Comparison of ENCODE assay signal across 1 cellular context in the genomic region with DNA sequence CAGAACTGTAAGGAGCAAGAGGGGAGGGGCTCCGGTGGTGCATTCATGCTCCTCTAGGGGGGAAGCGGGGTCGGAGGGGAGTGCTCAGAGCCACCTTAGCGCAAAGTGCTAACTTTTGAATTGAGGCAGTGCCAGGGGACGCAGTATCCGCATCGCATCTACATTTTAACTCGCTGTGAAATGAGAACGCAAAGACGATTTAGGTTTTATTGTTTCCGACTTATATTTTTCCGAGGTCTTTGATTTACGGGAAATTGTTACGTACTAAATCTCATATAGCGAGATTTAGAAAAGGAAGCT.
TF ChIP-seq lines count a peak whose summit lies in the region.

No MANE protein-coding gene starts in this region.

TF ChIP-seq in K562, 482 proteins besides CTCF, POLR2A, EP300 and RAD21 (continued from another document):
- TF ChIP-seq, protein P1, sequence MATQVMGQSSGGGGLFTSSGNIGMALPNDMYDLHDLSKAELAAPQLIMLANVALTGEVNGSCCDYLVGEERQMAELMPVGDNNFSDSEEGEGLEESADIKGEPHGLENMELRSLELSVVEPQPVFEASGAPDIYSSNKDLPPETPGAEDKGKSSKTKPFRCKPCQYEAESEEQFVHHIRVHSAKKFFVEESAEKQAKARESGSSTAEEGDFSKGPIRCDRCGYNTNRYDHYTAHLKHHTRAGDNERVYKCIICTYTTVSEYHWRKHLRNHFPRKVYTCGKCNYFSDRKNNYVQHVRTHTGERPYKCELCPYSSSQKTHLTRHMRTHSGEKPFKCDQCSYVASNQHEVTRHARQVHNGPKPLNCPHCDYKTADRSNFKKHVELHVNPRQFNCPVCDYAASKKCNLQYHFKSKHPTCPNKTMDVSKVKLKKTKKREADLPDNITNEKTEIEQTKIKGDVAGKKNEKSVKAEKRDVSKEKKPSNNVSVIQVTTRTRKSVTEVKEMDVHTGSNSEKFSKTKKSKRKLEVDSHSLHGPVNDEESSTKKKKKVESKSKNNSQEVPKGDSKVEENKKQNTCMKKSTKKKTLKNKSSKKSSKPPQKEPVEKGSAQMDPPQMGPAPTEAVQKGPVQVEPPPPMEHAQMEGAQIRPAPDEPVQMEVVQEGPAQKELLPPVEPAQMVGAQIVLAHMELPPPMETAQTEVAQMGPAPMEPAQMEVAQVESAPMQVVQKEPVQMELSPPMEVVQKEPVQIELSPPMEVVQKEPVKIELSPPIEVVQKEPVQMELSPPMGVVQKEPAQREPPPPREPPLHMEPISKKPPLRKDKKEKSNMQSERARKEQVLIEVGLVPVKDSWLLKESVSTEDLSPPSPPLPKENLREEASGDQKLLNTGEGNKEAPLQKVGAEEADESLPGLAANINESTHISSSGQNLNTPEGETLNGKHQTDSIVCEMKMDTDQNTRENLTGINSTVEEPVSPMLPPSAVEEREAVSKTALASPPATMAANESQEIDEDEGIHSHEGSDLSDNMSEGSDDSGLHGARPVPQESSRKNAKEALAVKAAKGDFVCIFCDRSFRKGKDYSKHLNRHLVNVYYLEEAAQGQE (CRISPR knock-in tag; IDR thresholded peaks at IDR 0.05; ENCODE audit: low read depth) = no peak
- TF ChIP-seq ZNF146 (CRISPR knock-in tag; IDR thresholded peaks at IDR 0.05; ENCODE audit: unreplicated experiment) (no peak), C11orf30 (IDR thresholded peaks at IDR 0.05; ENCODE audit: low read depth) (no peak), ZNF197 (CRISPR knock-in tag; IDR thresholded peaks at IDR 0.05; ENCODE audit: low read depth) (no peak), TRIM28 (IDR thresholded peaks at IDR 0.05) (no peak), DIDO1 (tag; IDR thresholded peaks at IDR 0.05; ENCODE audit: low read depth) (no peak), IFI16 (CRISPR knock-in tag; IDR thresholded peaks at IDR 0.05) (no peak), KLF6 (CRISPR knock-in tag; IDR thresholded peaks at IDR 0.05; ENCODE audit: borderline replicate concordance) (no peak), ZNF589 (CRISPR knock-in tag; IDR thresholded peaks at IDR 0.05; ENCODE audit: low read depth) (peak; percentile 18; the same call in 1 of the 2 replicates), ZNF436 (CRISPR knock-in tag; IDR thresholded peaks at IDR 0.05) (no peak)
- TF ChIP-seq, protein P2, sequence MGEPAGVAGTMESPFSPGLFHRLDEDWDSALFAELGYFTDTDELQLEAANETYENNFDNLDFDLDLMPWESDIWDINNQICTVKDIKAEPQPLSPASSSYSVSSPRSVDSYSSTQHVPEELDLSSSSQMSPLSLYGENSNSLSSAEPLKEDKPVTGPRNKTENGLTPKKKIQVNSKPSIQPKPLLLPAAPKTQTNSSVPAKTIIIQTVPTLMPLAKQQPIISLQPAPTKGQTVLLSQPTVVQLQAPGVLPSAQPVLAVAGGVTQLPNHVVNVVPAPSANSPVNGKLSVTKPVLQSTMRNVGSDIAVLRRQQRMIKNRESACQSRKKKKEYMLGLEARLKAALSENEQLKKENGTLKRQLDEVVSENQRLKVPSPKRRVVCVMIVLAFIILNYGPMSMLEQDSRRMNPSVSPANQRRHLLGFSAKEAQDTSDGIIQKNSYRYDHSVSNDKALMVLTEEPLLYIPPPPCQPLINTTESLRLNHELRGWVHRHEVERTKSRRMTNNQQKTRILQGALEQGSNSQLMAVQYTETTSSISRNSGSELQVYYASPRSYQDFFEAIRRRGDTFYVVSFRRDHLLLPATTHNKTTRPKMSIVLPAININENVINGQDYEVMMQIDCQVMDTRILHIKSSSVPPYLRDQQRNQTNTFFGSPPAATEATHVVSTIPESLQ (CRISPR knock-in tag; IDR thresholded peaks at IDR 0.05) = 0 out of 2 replicates have a peak, but pooled peaks have one; percentile 1
- TF ChIP-seq, protein P3, sequence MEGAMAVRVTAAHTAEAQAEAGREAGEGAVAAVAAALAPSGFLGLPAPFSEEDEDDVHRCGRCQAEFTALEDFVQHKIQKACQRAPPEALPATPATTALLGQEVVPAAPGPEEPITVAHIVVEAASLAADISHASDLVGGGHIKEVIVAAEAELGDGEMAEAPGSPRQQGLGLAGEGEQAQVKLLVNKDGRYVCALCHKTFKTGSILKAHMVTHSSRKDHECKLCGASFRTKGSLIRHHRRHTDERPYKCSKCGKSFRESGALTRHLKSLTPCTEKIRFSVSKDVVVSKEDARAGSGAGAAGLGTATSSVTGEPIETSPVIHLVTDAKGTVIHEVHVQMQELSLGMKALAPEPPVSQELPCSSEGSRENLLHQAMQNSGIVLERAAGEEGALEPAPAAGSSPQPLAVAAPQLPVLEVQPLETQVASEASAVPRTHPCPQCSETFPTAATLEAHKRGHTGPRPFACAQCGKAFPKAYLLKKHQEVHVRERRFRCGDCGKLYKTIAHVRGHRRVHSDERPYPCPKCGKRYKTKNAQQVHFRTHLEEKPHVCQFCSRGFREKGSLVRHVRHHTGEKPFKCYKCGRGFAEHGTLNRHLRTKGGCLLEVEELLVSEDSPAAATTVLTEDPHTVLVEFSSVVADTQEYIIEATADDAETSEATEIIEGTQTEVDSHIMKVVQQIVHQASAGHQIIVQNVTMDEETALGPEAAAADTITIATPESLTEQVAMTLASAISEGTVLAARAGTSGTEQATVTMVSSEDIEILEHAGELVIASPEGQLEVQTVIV (CRISPR knock-in tag; IDR thresholded peaks at IDR 0.05; ENCODE audit: borderline replicate concordance) = no peak
- TF ChIP-seq, protein P4, sequence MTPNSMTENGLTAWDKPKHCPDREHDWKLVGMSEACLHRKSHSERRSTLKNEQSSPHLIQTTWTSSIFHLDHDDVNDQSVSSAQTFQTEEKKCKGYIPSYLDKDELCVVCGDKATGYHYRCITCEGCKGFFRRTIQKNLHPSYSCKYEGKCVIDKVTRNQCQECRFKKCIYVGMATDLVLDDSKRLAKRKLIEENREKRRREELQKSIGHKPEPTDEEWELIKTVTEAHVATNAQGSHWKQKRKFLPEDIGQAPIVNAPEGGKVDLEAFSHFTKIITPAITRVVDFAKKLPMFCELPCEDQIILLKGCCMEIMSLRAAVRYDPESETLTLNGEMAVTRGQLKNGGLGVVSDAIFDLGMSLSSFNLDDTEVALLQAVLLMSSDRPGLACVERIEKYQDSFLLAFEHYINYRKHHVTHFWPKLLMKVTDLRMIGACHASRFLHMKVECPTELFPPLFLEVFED (CRISPR knock-in tag; conservative IDR thresholded peaks at IDR 0.05) = no peak
- TF ChIP-seq, protein P5, sequence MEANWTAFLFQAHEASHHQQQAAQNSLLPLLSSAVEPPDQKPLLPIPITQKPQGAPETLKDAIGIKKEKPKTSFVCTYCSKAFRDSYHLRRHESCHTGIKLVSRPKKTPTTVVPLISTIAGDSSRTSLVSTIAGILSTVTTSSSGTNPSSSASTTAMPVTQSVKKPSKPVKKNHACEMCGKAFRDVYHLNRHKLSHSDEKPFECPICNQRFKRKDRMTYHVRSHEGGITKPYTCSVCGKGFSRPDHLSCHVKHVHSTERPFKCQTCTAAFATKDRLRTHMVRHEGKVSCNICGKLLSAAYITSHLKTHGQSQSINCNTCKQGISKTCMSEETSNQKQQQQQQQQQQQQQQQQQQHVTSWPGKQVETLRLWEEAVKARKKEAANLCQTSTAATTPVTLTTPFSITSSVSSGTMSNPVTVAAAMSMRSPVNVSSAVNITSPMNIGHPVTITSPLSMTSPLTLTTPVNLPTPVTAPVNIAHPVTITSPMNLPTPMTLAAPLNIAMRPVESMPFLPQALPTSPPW (CRISPR knock-in tag; IDR thresholded peaks at IDR 0.05) = no peak
TF ChIP-seq in K562: peak in this region for 30.
